Comparison of ENCODE assay signal across 9 cellular contexts in genomic region chr16:77043076-77043475, GRCh38.
A peak's percentile ranks its signal among the peaks of the same experiment; 100 is the strongest.
DNase-seq lines count a peak whose midpoint lies in the region; ATAC-seq and TF ChIP-seq lines count a peak whose summit lies in the region.
"Had no signal": no experiment of that assay in that cellular context is flagged by ENCODE, and none has a peak within 500 bp of the region (broad histone marks: within the 10 kb centered on the region; RNA-seq: fewer than 3 reads in every experiment).

No MANE protein-coding gene starts in this region.

- H3K4me3 Mint-ChIP-seq in osteocyte (ENCODE audit: unreplicated experiment), result no peak overlapping the region
- H3K4me3 Mint-ChIP-seq: natural killer cell treated with Interleukin-12 subunit alpha and Interleukin-12 subunit beta and Interleukin-15 and Interleukin-18, amount 100 ng/mL, for 72 hours had no signal

- no peaks in the 10 kb centered on the region for H3K4me1 Mint-ChIP-seq in osteocyte (ENCODE audit: unreplicated experiment)

- ATAC-seq in HG03159 (IDR thresholded peaks at IDR 0.05; ENCODE audit: unreplicated experiment), result no peak
- ATAC-seq: natural killer cell treated with Interleukin-12 subunit alpha and Interleukin-12 subunit beta and Interleukin-15 and Interleukin-18, amount 100 ng/mL, for 72 hours had no signal

- peak; percentile 7 for TF ChIP-seq CTCF in osteocyte (IDR thresholded peaks at IDR 0.05)

- H3K36me3 Mint-ChIP-seq in osteocyte (ENCODE audit: unreplicated experiment), result no peaks in the 10 kb centered on the region
- H3K36me3 Mint-ChIP-seq: natural killer cell treated with Interleukin-12 subunit alpha and Interleukin-12 subunit beta and Interleukin-15 and Interleukin-18, amount 100 ng/mL, for 72 hours had no signal

- H3K27me3 Mint-ChIP-seq in osteocyte (ENCODE audit: unreplicated experiment), result no peaks in the 10 kb centered on the region

- DNase-seq in DMS 273 (lab: John Stamatoyannopoulos, UW; ENCODE audit: unreplicated experiment) (peak; percentile 72), DMS 273 treated with DMSO at 0.1 percent for 48 hours (lab: John Stamatoyannopoulos, UW) (no peak), NCI-H2107 (lab: John Stamatoyannopoulos, UW) (peak; percentile 5), astrocyte of the hippocampus (ENCODE audit: low read depth, low spot score) (peak; percentile 15), osteocyte (ENCODE audit: extremely low spot score, unreplicated experiment) (no peak), foreskin melanocyte (no peak)
- no peak for DNase-seq in activated CD4-positive, alpha-beta T cell treated with anti-CD3 and anti-CD28 coated beads, Interleukin-2, amount 50 U/mL, for 48 hours

- H3K9me3 Mint-ChIP-seq in osteocyte (ENCODE audit: unreplicated experiment), result no peaks in the 10 kb centered on the region

- H3K27ac Mint-ChIP-seq in osteocyte (ENCODE audit: unreplicated experiment), result no peak overlapping the region
- H3K27ac Mint-ChIP-seq: natural killer cell treated with Interleukin-12 subunit alpha and Interleukin-12 subunit beta and Interleukin-15 and Interleukin-18, amount 100 ng/mL, for 72 hours had no signal

Comparison
In these comparisons a context has a peak if more than half of its experiments do, and no peak if none do; other contexts are left out.
1. DNase-seq: peak in DMS 273 (single experiment), NCI-H2107 (single experiment) and astrocyte of the hippocampus (single experiment); none in DMS 273 treated with DMSO at 0.1 percent for 48 hours (single experiment), osteocyte (single experiment), foreskin melanocyte (single experiment) and activated CD4-positive, alpha-beta T cell treated with anti-CD3 and anti-CD28 coated beads, Interleukin-2, amount 50 U/mL, for 48 hours (0 of 2).